In the genomic region with DNA sequence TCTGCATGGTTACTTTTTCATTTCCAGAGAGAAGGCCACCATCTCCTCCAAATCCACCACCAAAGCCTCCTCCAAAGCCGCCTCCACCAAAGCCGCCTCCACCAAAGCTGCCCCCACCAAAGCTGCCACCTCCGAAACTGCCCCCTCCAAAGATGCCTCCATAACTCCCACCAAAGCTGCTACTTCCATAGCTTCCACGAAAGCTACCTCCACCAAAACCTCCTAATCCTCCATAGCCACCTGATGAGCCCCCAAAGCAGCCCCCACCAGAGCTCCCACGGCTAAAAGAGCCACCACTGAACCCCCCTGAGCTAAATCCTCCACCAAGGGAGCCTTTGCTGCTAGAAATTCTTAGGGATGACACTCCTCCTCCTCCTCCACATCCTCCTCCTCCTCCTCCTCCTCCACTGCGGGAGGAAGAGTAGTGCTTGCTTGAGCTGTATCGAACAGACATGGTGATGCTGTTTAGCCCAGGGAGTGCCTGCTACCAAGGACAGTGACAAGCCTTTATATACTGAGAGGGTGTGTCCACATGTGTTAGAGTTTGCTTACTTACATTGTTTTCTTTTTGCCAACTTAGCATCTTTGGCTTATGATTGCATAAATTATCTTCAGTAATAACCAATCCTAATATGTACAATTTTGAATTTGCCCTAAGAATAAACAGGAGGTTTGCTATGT, we compare ENCODE assay signal across 11 cellular contexts. TPM values are rescaled to one million over a fixed set of nuclear protein-coding genes. Genes with fewer than 3 reads are reported as not detected.
A peak's percentile ranks its signal among the peaks of the same experiment; 100 is the strongest.
DNase-seq lines count a peak whose midpoint lies in the region; ATAC-seq and TF ChIP-seq lines count a peak whose summit lies in the region.
"Had no signal": no experiment of that assay in that cellular context is flagged by ENCODE, and none has a peak within 500 bp of the region (broad histone marks: within the 10 kb centered on the region; RNA-seq: fewer than 3 reads in every experiment).

Gene KRT10, minus strand, starts transcription at position 483 of the 681 bp plus-strand sequence. Its CDS starts 29 bp downstream, at position 454.

- no peak within 1 kb of the TSS for H3K4me3 Mint-ChIP-seq in activated naive CD4-positive, alpha-beta T cell treated with anti-CD3 and anti-CD28 coated beads for 36 hours
- peak within 1 kb of the TSS in 1 of 5 experiments; percentile 81 for H3K4me3 Mint-ChIP-seq in brain

- intact Hi-C loops in activated naive CD4-positive, alpha-beta T cell treated with anti-CD3 and anti-CD28 coated beads for 36 hours (cut with micrococcal nuclease) = no loop called here
- intact Hi-C loops in lower leg skin (cut with DNase I; ENCODE audit: low total_unique reads) (no loop called here), upper lobe of right lung (cut with DNase I) (no loop called here)

- TF ChIP-seq POLR2A in lower leg skin (IDR thresholded peaks at IDR 0.05) = no peak

- CTCF ChIA-PET in activated naive CD4-positive, alpha-beta T cell treated with anti-CD3 and anti-CD28 coated beads for 36 hours (lab: Charles Lee) = no interaction called here

- WGBS in lower leg skin, 2 donors = 83 to 87% methylated on average over 7 of the region's 7 CpGs

- H3K36me3 Mint-ChIP-seq in activated naive CD4-positive, alpha-beta T cell treated with anti-CD3 and anti-CD28 coated beads for 36 hours (ENCODE audit: low read depth) = peaks cover 16% of the 10 kb centered on the region
- H3K36me3 Mint-ChIP-seq in brain = peaks cover 20% of the 10 kb centered on the region

- H3K4me3 ChIP-seq in lower leg skin (ENCODE audit: low read depth, poor library complexity, severe bottlenecking) (peak within 1 kb of the TSS; percentile 23), upper lobe of right lung (no peak within 1 kb of the TSS)

- peaks cover 15% of the 10 kb centered on the region for H3K4me1 Mint-ChIP-seq in activated naive CD4-positive, alpha-beta T cell treated with anti-CD3 and anti-CD28 coated beads for 36 hours (ENCODE audit: low read depth)
- peaks cover 35% of the 10 kb centered on the region for H3K4me1 Mint-ChIP-seq in brain

- ATAC-seq in upper lobe of right lung = no peak
- no peak for ATAC-seq in GM19023 (IDR thresholded peaks at IDR 0.05; ENCODE audit: unreplicated experiment)

- peaks cover 5% of the 10 kb centered on the region for H3K27me3 Mint-ChIP-seq in activated naive CD4-positive, alpha-beta T cell treated with anti-CD3 and anti-CD28 coated beads for 36 hours (ENCODE audit: low read depth)
- H3K27me3 Mint-ChIP-seq in brain = peaks cover 12% of the 10 kb centered on the region

- no peak for DNase-seq in activated naive CD4-positive, alpha-beta T cell treated with anti-CD3 and anti-CD28 coated beads for 36 hours
- no peak for DNase-seq in activated naive CD4-positive, alpha-beta T cell treated with Interleukin-2 at 50 U/mL for 16 hours
- DNase-seq in lower leg skin (ENCODE audit: low spot score in 2 of 2) (no peak), upper lobe of right lung (no peak), NCI-H1694 (lab: John Stamatoyannopoulos, UW) (no peak)
- DNase-seq in stimulated activated CD4-positive, alpha-beta T cell treated with anti-CD3 and anti-CD28 coated beads, Interleukin-4, amount 100 ng/mL, for 1 hour = no peak
- DNase-seq: activated effector memory CD4-positive, alpha-beta T cell treated with Interleukin-2 at 50 U/mL for 16 hours; NCI-H2029 treated with DMSO at 0.1 percent for 48 hours had no signal

- H3K9me3 ChIP-seq in upper lobe of right lung = no peaks in the 10 kb centered on the region

- H3K27ac ChIP-seq in upper lobe of right lung = no peak within 1 kb of the TSS
- H3K27ac ChIP-seq: epithelial cell of prostate had no signal

- H3K9me3 Mint-ChIP-seq in activated naive CD4-positive, alpha-beta T cell treated with anti-CD3 and anti-CD28 coated beads for 36 hours = no peaks in the 10 kb centered on the region
- H3K9me3 Mint-ChIP-seq in brain = no peaks in the 10 kb centered on the region

- H3K27me3 ChIP-seq in upper lobe of right lung = no peaks in the 10 kb centered on the region

- TF ChIP-seq CTCF in brain (conservative IDR thresholded peaks at IDR 0.05) = no peak
- no peak for TF ChIP-seq CTCF in lower leg skin (IDR thresholded peaks at IDR 0.05)
- TF ChIP-seq CTCF in upper lobe of right lung (IDR thresholded peaks at IDR 0.05) = no peak

- no peaks in the 10 kb centered on the region for H3K4me1 ChIP-seq in upper lobe of right lung

- H3K27ac Mint-ChIP-seq in activated naive CD4-positive, alpha-beta T cell treated with anti-CD3 and anti-CD28 coated beads for 36 hours = no peak within 1 kb of the TSS
- no peak within 1 kb of the TSS for H3K27ac Mint-ChIP-seq in brain

- no peaks in the 10 kb centered on the region for H3K36me3 ChIP-seq in upper lobe of right lung

RNA-seq across cellular contexts. Expression of gene KRT10, which starts in this region (rescaled TPM):
- 10 to 100 TPM; 32.5 to 34.7 TPM for total RNA-seq in activated naive CD4-positive, alpha-beta T cell treated with anti-CD3 and anti-CD28 coated beads for 36 hours
- 26.3 TPM for polyA plus RNA-seq in brain (ENCODE audit: insufficient read depth, low read depth, low replicate concordance)
- 1,000 to 10,000 TPM; 4,878 to 8,317 (median 6,442) TPM for total RNA-seq in lower leg skin
- total RNA-seq in upper lobe of right lung = 36.8 TPM

Comparison
In these comparisons a context has a peak if more than half of its experiments do, and no peak if none do; other contexts are left out.
1. RNA of gene KRT10 (total RNA-seq): 4,878 to 8,317 TPM in lower leg skin; 36.8 TPM in upper lobe of right lung (single experiment) and 32.5 to 34.7 TPM in activated naive CD4-positive, alpha-beta T cell treated with anti-CD3 and anti-CD28 coated beads for 36 hours; every median in the first group is over 100 times any median in the second.